17 cellular contexts compared by ENCODE assay signal in the genomic region with DNA sequence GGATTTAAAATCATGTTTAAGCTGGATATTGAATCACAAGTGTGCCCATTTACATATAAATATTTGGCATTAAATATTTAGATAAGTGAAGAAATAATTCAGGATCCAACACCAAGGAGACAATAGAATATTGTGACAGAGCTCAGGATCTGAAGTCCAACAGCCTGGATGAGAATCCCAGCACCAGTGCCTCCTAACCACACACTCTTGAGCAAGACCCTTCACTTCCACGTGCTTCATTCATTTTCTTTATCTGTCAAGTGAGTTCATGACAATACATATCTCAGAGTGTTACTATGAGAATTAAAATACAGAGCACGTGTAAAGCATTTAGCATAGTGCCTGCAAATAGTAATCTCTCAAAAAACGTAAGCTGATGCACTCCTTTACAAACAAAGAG.
DNase-seq lines count a peak whose midpoint lies in the region; ATAC-seq lines count a peak whose summit lies in the region.
"Had no signal": no experiment of that assay in that cellular context is flagged by ENCODE, and none has a peak within 500 bp of the region (broad histone marks: within the 10 kb centered on the region; RNA-seq: fewer than 3 reads in every experiment).

No MANE protein-coding gene starts in this region.

- H3K4me1 Mint-ChIP-seq in activated T-cell treated with anti-CD3 and anti-CD28 coated beads, Interleukin-2, amount 50 U/mL, for 24 hours (ENCODE audit: low read depth) = peaks cover 46% of the 10 kb centered on the region
- H3K4me1 Mint-ChIP-seq in T-helper 17 cell = peaks cover 27% of the 10 kb centered on the region
- peaks cover 35% of the 10 kb centered on the region for H3K4me1 Mint-ChIP-seq in dendritic cell treated with granulocyte-macrophage colony-stimulating factor and Interleukin-4, amounts not matched to agents 40 ng/mL and 50 ng/mL, for 4 days (ENCODE audit: low read depth)
- peaks cover 9% of the 10 kb centered on the region for H3K4me1 Mint-ChIP-seq in stimulated activated memory B cell treated with anti-CD40 and anti-IgM and Interleukin-4, amounts not matched to agents 10 μg/mL and 1 μg/mL and 100 μg/mL, for 72 hours

- peaks cover 23% of the 10 kb centered on the region for H3K9me3 Mint-ChIP-seq in activated T-cell treated with anti-CD3 and anti-CD28 coated beads, Interleukin-2, amount 50 U/mL, for 24 hours
- H3K9me3 Mint-ChIP-seq in dendritic cell treated with granulocyte-macrophage colony-stimulating factor and Interleukin-4, amounts not matched to agents 40 ng/mL and 50 ng/mL, for 4 days = peaks cover 9% of the 10 kb centered on the region
- peaks cover 6% of the 10 kb centered on the region for H3K9me3 Mint-ChIP-seq in stimulated activated memory B cell treated with anti-CD40 and anti-IgM and Interleukin-4, amounts not matched to agents 10 μg/mL and 1 μg/mL and 100 μg/mL, for 72 hours

- ATAC-seq in T-helper 17 cell (peak; percentile 38), GM18517 (IDR thresholded peaks at IDR 0.05; ENCODE audit: unreplicated experiment) (no peak)
- ATAC-seq in stimulated activated memory B cell treated with anti-CD40 and anti-IgM and Interleukin-4, amounts not matched to agents 10 μg/mL and 1 μg/mL and 100 μg/mL, for 72 hours = no peak
- ATAC-seq: GM23338, lower lobe of right lung, pancreas, Right ventricle myocardium inferior had no signal

- H3K27ac ChIP-seq in KOPT-K1 (ENCODE audit: low read depth, low read length, poor library complexity, severe bottlenecking) = peak overlapping the region; percentile 83
- H3K27ac ChIP-seq: lower lobe of right lung, pancreas had no signal

- H3K27ac Mint-ChIP-seq in activated T-cell treated with anti-CD3 and anti-CD28 coated beads, Interleukin-2, amount 50 U/mL, for 24 hours = peak overlapping the region; percentile 76
- peak overlapping the region; percentile 90 for H3K27ac Mint-ChIP-seq in T-helper 17 cell
- H3K27ac Mint-ChIP-seq in dendritic cell treated with granulocyte-macrophage colony-stimulating factor and Interleukin-4, amounts not matched to agents 40 ng/mL and 50 ng/mL, for 4 days = peak overlapping the region; percentile 14
- no peak overlapping the region for H3K27ac Mint-ChIP-seq in stimulated activated memory B cell treated with anti-CD40 and anti-IgM and Interleukin-4, amounts not matched to agents 10 μg/mL and 1 μg/mL and 100 μg/mL, for 72 hours
- H3K27ac Mint-ChIP-seq: GM23338 had no signal

- intact Hi-C loops in dendritic cell treated with granulocyte-macrophage colony-stimulating factor and Interleukin-4, amounts not matched to agents 40 ng/mL and 50 ng/mL, for 4 days (cut with micrococcal nuclease) = loop anchor here (5.0 kb wide), 2 partner anchors 36 to 131 kb away; no protein-coding TSS in a partner anchor

- peaks cover 40% of the 10 kb centered on the region for H3K9me3 ChIP-seq in KOPT-K1 (ENCODE audit: insufficient read depth, low read length, poor library complexity, severe bottlenecking)
- no peaks in the 10 kb centered on the region for H3K9me3 ChIP-seq in T-helper 17 cell (ENCODE audit: control insufficient read depth, low read length, poor library complexity, severe bottlenecking)

- peak overlapping the region; percentile 41 for H3K4me3 Mint-ChIP-seq in activated T-cell treated with anti-CD3 and anti-CD28 coated beads, Interleukin-2, amount 50 U/mL, for 24 hours
- H3K4me3 Mint-ChIP-seq in T-helper 17 cell = peak overlapping the region; percentile 89
- no peak overlapping the region for H3K4me3 Mint-ChIP-seq in dendritic cell treated with granulocyte-macrophage colony-stimulating factor and Interleukin-4, amounts not matched to agents 40 ng/mL and 50 ng/mL, for 4 days
- H3K4me3 Mint-ChIP-seq in stimulated activated memory B cell treated with anti-CD40 and anti-IgM and Interleukin-4, amounts not matched to agents 10 μg/mL and 1 μg/mL and 100 μg/mL, for 72 hours = no peak overlapping the region
- H3K4me3 Mint-ChIP-seq: GM23338 had no signal

- H3K27me3 Mint-ChIP-seq in activated T-cell treated with anti-CD3 and anti-CD28 coated beads, Interleukin-2, amount 50 U/mL, for 24 hours = no peaks in the 10 kb centered on the region
- H3K27me3 Mint-ChIP-seq in T-helper 17 cell = no peaks in the 10 kb centered on the region
- no peaks in the 10 kb centered on the region for H3K27me3 Mint-ChIP-seq in dendritic cell treated with granulocyte-macrophage colony-stimulating factor and Interleukin-4, amounts not matched to agents 40 ng/mL and 50 ng/mL, for 4 days
- H3K27me3 Mint-ChIP-seq in stimulated activated memory B cell treated with anti-CD40 and anti-IgM and Interleukin-4, amounts not matched to agents 10 μg/mL and 1 μg/mL and 100 μg/mL, for 72 hours = no peaks in the 10 kb centered on the region

- no peak for DNase-seq in activated T-cell treated with anti-CD3 and anti-CD28 coated beads, Interleukin-2, amount 50 U/mL, for 24 hours
- no peak for DNase-seq in activated T-cell treated with anti-CD3 and anti-CD28 coated beads for 4 hours
- no peak for DNase-seq in T-helper 17 cell
- DNase-seq in activated CD4-positive, CD25-positive, alpha-beta regulatory T cell treated with anti-CD3 and anti-CD28 coated beads, Interleukin-2, amount 50 U/mL, for 72 hours = no peak
- DNase-seq: ACHN; activated CD4-positive, CD25-positive, alpha-beta regulatory T cell; amygdala; caudate nucleus; lower lobe of right lung; NCI-H187 treated with DMSO at 0.1 percent for 48 hours; pancreas had no signal

- H3K36me3 Mint-ChIP-seq in activated T-cell treated with anti-CD3 and anti-CD28 coated beads, Interleukin-2, amount 50 U/mL, for 24 hours (ENCODE audit: low read depth) = peaks cover 25% of the 10 kb centered on the region
- peaks cover 3% of the 10 kb centered on the region for H3K36me3 Mint-ChIP-seq in T-helper 17 cell (ENCODE audit: low read depth)
- H3K36me3 Mint-ChIP-seq in dendritic cell treated with granulocyte-macrophage colony-stimulating factor and Interleukin-4, amounts not matched to agents 40 ng/mL and 50 ng/mL, for 4 days (ENCODE audit: low read depth) = no peaks in the 10 kb centered on the region
- peaks cover 8% of the 10 kb centered on the region for H3K36me3 Mint-ChIP-seq in stimulated activated memory B cell treated with anti-CD40 and anti-IgM and Interleukin-4, amounts not matched to agents 10 μg/mL and 1 μg/mL and 100 μg/mL, for 72 hours

- H3K36me3 ChIP-seq in KOPT-K1 (ENCODE audit: insufficient read depth, low read length) = no peaks in the 10 kb centered on the region
- H3K36me3 ChIP-seq: lower lobe of right lung, pancreas had no signal

Comparison
In these comparisons a context has a peak if more than half of its experiments do, and no peak if none do; other contexts are left out.
1. H3K4me3 Mint-ChIP-seq: peak in activated T-cell treated with anti-CD3 and anti-CD28 coated beads, Interleukin-2, amount 50 U/mL, for 24 hours (single experiment) and T-helper 17 cell (single experiment); none in dendritic cell treated with granulocyte-macrophage colony-stimulating factor and Interleukin-4, amounts not matched to agents 40 ng/mL and 50 ng/mL, for 4 days (single experiment) and stimulated activated memory B cell treated with anti-CD40 and anti-IgM and Interleukin-4, amounts not matched to agents 10 μg/mL and 1 μg/mL and 100 μg/mL, for 72 hours (single experiment).